Comparison of ENCODE assay signal across 16 cellular contexts in the genomic region with DNA sequence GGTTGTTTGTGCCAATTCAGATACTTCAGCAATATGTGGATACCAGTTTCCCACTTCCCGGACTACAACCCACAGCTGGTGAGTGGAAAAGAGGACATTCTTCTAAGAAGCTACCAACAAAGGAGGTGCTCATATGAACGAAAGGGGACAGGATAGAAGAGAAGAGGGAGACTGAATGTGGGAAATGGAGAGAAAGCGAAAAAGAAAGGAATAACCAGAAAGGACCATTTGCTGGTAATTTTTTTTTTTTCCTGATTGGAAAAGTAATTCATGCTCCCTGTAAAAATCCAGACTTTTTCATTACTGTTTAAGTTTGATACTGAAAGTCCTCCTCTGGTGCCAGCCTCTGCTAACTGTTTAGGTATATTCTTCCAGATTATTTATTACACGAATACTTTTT. TPM values are rescaled to one million over a fixed set of nuclear protein-coding genes. Genes with fewer than 3 reads are reported as not detected.
DNase-seq lines count a peak whose midpoint lies in the region; ATAC-seq and TF ChIP-seq lines count a peak whose summit lies in the region.
"Had no signal": no experiment of that assay in that cellular context is flagged by ENCODE, and none has a peak within 500 bp of the region (broad histone marks: within the 10 kb centered on the region; RNA-seq: fewer than 3 reads in every experiment).

No MANE protein-coding gene starts in this region.

- no peak for ATAC-seq in activated CD4-positive, alpha-beta T cell treated with anti-CD3 and anti-CD28 coated beads for 36 hours
- no peak for ATAC-seq in activated naive CD4-positive, alpha-beta T cell treated with anti-CD3 and anti-CD28 coated beads, Interleukin-2, amount 50 U/mL, for 72 hours
- ATAC-seq in natural killer cell (no peak), HG02884 (IDR thresholded peaks at IDR 0.05; ENCODE audit: unreplicated experiment) (no peak)
- ATAC-seq: esophagus mucosa, psoas muscle, upper lobe of right lung had no signal

- H3K9me3 ChIP-seq in right atrium auricular region = no peaks in the 10 kb centered on the region
- H3K9me3 ChIP-seq: psoas muscle, SJSA1, upper lobe of right lung had no signal

- TF ChIP-seq CTCF in HFFc6 (IDR thresholded peaks at IDR 0.05) (no peak), natural killer cell (IDR thresholded peaks at IDR 0.05) (no peak), right atrium auricular region (IDR thresholded peaks at IDR 0.05) (no peak)

- H3K4me3 Mint-ChIP-seq in activated CD4-positive, alpha-beta T cell treated with anti-CD3 and anti-CD28 coated beads for 36 hours = peak overlapping the region; percentile 93
- H3K4me3 Mint-ChIP-seq in HFFc6 = no peak overlapping the region; the same call in 1 of the 2 replicates
- H3K4me3 Mint-ChIP-seq in natural killer cell = peak overlapping the region; percentile 55

- H3K4me1 Mint-ChIP-seq in activated CD4-positive, alpha-beta T cell treated with anti-CD3 and anti-CD28 coated beads for 36 hours = peaks cover 25% of the 10 kb centered on the region
- H3K4me1 Mint-ChIP-seq in HFFc6 (ENCODE audit: low read depth) (peaks cover 36% of the 10 kb centered on the region), natural killer cell (peaks cover 0 to 11% of the 10 kb centered on the region in 2 donors)

- DNase-seq in activated CD4-positive, alpha-beta T cell treated with anti-CD3 and anti-CD28 coated beads for 36 hours = no peak
- DNase-seq in activated CD4-positive, alpha-beta T cell treated with anti-CD3 and anti-CD28 coated beads, Interleukin-2, amount 50 U/mL, for 4 hours = no peak
- DNase-seq in HFFc6 (no peak), natural killer cell (no peak), caudate nucleus (lab: John Stamatoyannopoulos, UW) (no peak), right atrium auricular region (ENCODE audit: low spot score) (no peak)
- DNase-seq in activated naive CD4-positive, alpha-beta T cell treated with anti-CD3 and anti-CD28 coated beads, Interleukin-2, amount 50 U/mL, for 72 hours (ENCODE audit: low spot score in 2 of 2) = no peak
- DNase-seq: ACHN; activated CD4-positive, CD25-positive, alpha-beta regulatory T cell; DMS 273 treated with DMSO at 0.1 percent for 48 hours; NCI-H1694; psoas muscle; upper lobe of right lung had no signal

- no peaks in the 10 kb centered on the region for H3K36me3 ChIP-seq in right atrium auricular region
- H3K36me3 ChIP-seq: SJSA1, upper lobe of right lung had no signal

- H3K27me3 Mint-ChIP-seq in activated CD4-positive, alpha-beta T cell treated with anti-CD3 and anti-CD28 coated beads for 36 hours = peaks cover 2% of the 10 kb centered on the region
- no peaks in the 10 kb centered on the region; the same call in 1 of the 2 replicates for H3K27me3 Mint-ChIP-seq in HFFc6 (ENCODE audit: insufficient read depth)
- peaks cover 0 to 15% of the 10 kb centered on the region in 2 donors for H3K27me3 Mint-ChIP-seq in natural killer cell (ENCODE audit: low read depth in 2 of 2)

- CTCF ChIA-PET in activated CD4-positive, alpha-beta T cell treated with anti-CD3 and anti-CD28 coated beads for 36 hours (lab: Charles Lee) = interaction anchor here (0.5 to 5.7 kb wide), 10 partner anchors 11 to 1690 kb away, joined by 3 to 65 read pairs (median 4); no protein-coding TSS in a partner anchor

- no peak overlapping the region for H3K27ac ChIP-seq in caudate nucleus (ENCODE audit: low read depth, low read length)
- H3K27ac ChIP-seq in right atrium auricular region = no peak overlapping the region
- H3K27ac ChIP-seq: SJSA1 had no signal

- H3K36me3 Mint-ChIP-seq in activated CD4-positive, alpha-beta T cell treated with anti-CD3 and anti-CD28 coated beads for 36 hours (ENCODE audit: low read depth) = peaks cover 29% of the 10 kb centered on the region
- H3K36me3 Mint-ChIP-seq in HFFc6 (ENCODE audit: low read depth) (peaks cover 5% of the 10 kb centered on the region; the same call in 1 of the 2 replicates), natural killer cell (no peaks in the 10 kb centered on the region)
- H3K36me3 Mint-ChIP-seq in activated naive CD4-positive, alpha-beta T cell treated with anti-CD3 and anti-CD28 coated beads, Interleukin-2, amount 50 U/mL, for 72 hours = peaks cover 5 to 9% of the 10 kb centered on the region in 2 donors

- peaks cover 0 to 30% of the 10 kb centered on the region in 2 donors for H3K4me1 ChIP-seq in right atrium auricular region

- intact Hi-C loops in activated CD4-positive, alpha-beta T cell treated with anti-CD3 and anti-CD28 coated beads for 36 hours (cut with DNase I, micrococcal nuclease) = loop anchor here (2.0 to 5.0 kb wide), 5 partner anchors 45 to 1321 kb away; partner anchors contain the start of genes CHP1 (in 1 of the 2), EXD1 (in 1 of the 2), GANC (in 1 of the 2) and NUSAP1 (in 1 of the 2)
- intact Hi-C loops in natural killer cell (cut with micrococcal nuclease) = loop anchor here (2.0 kb wide), 1 partner anchor 45 kb away; no protein-coding TSS in a partner anchor

- no peak overlapping the region for H3K4me3 ChIP-seq in right atrium auricular region

- no peaks in the 10 kb centered on the region for H3K9me3 Mint-ChIP-seq in activated CD4-positive, alpha-beta T cell treated with anti-CD3 and anti-CD28 coated beads for 36 hours (ENCODE audit: low read depth)
- H3K9me3 Mint-ChIP-seq in HFFc6 (no peaks in the 10 kb centered on the region), natural killer cell (no peaks in the 10 kb centered on the region)
- H3K9me3 Mint-ChIP-seq in activated naive CD4-positive, alpha-beta T cell treated with anti-CD3 and anti-CD28 coated beads, Interleukin-2, amount 50 U/mL, for 72 hours = no peaks in the 10 kb centered on the region

- no peaks in the 10 kb centered on the region for H3K27me3 ChIP-seq in right atrium auricular region
- H3K27me3 ChIP-seq: SJSA1, upper lobe of right lung had no signal

- peak overlapping the region; percentile 97 for H3K27ac Mint-ChIP-seq in activated CD4-positive, alpha-beta T cell treated with anti-CD3 and anti-CD28 coated beads for 36 hours
- H3K27ac Mint-ChIP-seq in HFFc6 = peak overlapping the region; percentile 22; the same call in 1 of the 2 replicates
- H3K27ac Mint-ChIP-seq in activated naive CD4-positive, alpha-beta T cell treated with anti-CD3 and anti-CD28 coated beads, Interleukin-2, amount 50 U/mL, for 72 hours = peak overlapping the region; percentile 91 to 96
- no peak overlapping the region for H3K27ac Mint-ChIP-seq in natural killer cell

- POLR2A ChIA-PET in activated CD4-positive, alpha-beta T cell treated with anti-CD3 and anti-CD28 coated beads for 36 hours (lab: Charles Lee) = interaction anchor here (0.7 to 2.1 kb wide), 2 partner anchors 10 to 822 kb away, joined by 5 to 19 read pairs; no protein-coding TSS in a partner anchor

RNA-seq across cellular contexts. Expression of gene CHAC1, which starts 1.5 kb away (rescaled TPM):
- total RNA-seq in activated CD4-positive, alpha-beta T cell treated with anti-CD3 and anti-CD28 coated beads for 36 hours = 10 to 100 TPM; 31.1 to 32.2 TPM
- 10 to 100 TPM; 20.8 to 26.0 (median 24.2) TPM for total RNA-seq in HFFc6 (2021; fragmentation: NEBNext Ultra II Directional; extraction: Animal tissue kit (Norgen Biotek cat#: 25700))
- total RNA-seq in activated naive CD4-positive, alpha-beta T cell treated with anti-CD3 and anti-CD28 coated beads, Interleukin-2, amount 50 U/mL, for 72 hours = 10 to 100 TPM; 12.9 to 16.3 TPM
- total RNA-seq in natural killer cell (1 to 10 TPM in 2 of 3 donors, not detected in 1; 1.1 to 1.7 TPM), right atrium auricular region (10 to 100 TPM; 11.9 to 36.1 TPM)

RNA-seq across cellular contexts. Expression of gene DLL4, which starts 22.6 kb away (rescaled TPM):
- under 1 TPM; 0.18 to 0.30 TPM for total RNA-seq in activated CD4-positive, alpha-beta T cell treated with anti-CD3 and anti-CD28 coated beads for 36 hours
- under 1 TPM in 2 of 6 experiments, not detected in 4; 0.05 to 0.11 TPM for total RNA-seq in HFFc6 (2021; fragmentation: NEBNext Ultra II Directional; extraction: Animal tissue kit (Norgen Biotek cat#: 25700))
- total RNA-seq in activated naive CD4-positive, alpha-beta T cell treated with anti-CD3 and anti-CD28 coated beads, Interleukin-2, amount 50 U/mL, for 72 hours = under 1 TPM in 1 of 2 donors, not detected in 1; 0.16 TPM
- under 1 TPM in 2 of 3 donors, not detected in 1; 0.10 to 0.16 TPM for total RNA-seq in natural killer cell
- 1 to 10 TPM; 7.5 to 9.8 TPM for total RNA-seq in right atrium auricular region
- total RNA-seq: SJSA1 had no signal

RNA-seq across cellular contexts. Expression of gene VPS18, which starts 57.5 kb away (rescaled TPM):
- total RNA-seq in activated CD4-positive, alpha-beta T cell treated with anti-CD3 and anti-CD28 coated beads for 36 hours = 1 to 10 TPM; 6.2 TPM
- 10 to 100 TPM; 27.7 to 33.1 (median 31.2) TPM for total RNA-seq in HFFc6 (2021; fragmentation: NEBNext Ultra II Directional; extraction: Animal tissue kit (Norgen Biotek cat#: 25700))
- 1 to 10 TPM; 7.2 to 8.4 TPM for total RNA-seq in activated naive CD4-positive, alpha-beta T cell treated with anti-CD3 and anti-CD28 coated beads, Interleukin-2, amount 50 U/mL, for 72 hours
- 10 to 100 TPM; 30.8 to 35.6 (median 34.1) TPM for total RNA-seq in natural killer cell
- total RNA-seq in right atrium auricular region = 10 to 100 TPM; 18.1 to 26.1 TPM

Comparison
In these comparisons a context has a peak if more than half of its experiments do, and no peak if none do; other contexts are left out.
1. H3K27ac Mint-ChIP-seq: peak in activated CD4-positive, alpha-beta T cell treated with anti-CD3 and anti-CD28 coated beads for 36 hours (single experiment), HFFc6 (single experiment) and activated naive CD4-positive, alpha-beta T cell treated with anti-CD3 and anti-CD28 coated beads, Interleukin-2, amount 50 U/mL, for 72 hours (2 of 2); none in natural killer cell (0 of 2).
2. RNA of gene CHAC1, which starts 1.5 kb away (total RNA-seq): 11.9 to 36.1 TPM in right atrium auricular region, 31.1 to 32.2 TPM in activated CD4-positive, alpha-beta T cell treated with anti-CD3 and anti-CD28 coated beads for 36 hours, 20.8 to 26.0 TPM in HFFc6 and 12.9 to 16.3 TPM in activated naive CD4-positive, alpha-beta T cell treated with anti-CD3 and anti-CD28 coated beads, Interleukin-2, amount 50 U/mL, for 72 hours; 1.1 to 1.7 TPM in natural killer cell; every median in the first group is over 4 times any median in the second.
3. RNA of gene DLL4, which starts 22.6 kb away (total RNA-seq): 7.5 to 9.8 TPM in right atrium auricular region; 0.18 to 0.30 TPM in activated CD4-positive, alpha-beta T cell treated with anti-CD3 and anti-CD28 coated beads for 36 hours, 0.16 TPM in activated naive CD4-positive, alpha-beta T cell treated with anti-CD3 and anti-CD28 coated beads, Interleukin-2, amount 50 U/mL, for 72 hours, 0.10 to 0.16 TPM in natural killer cell and 0.05 to 0.11 TPM in HFFc6; every median in the first group is over 4 times any median in the second.